Comparison of ENCODE assay signal across 19 cellular contexts in the genomic region with DNA sequence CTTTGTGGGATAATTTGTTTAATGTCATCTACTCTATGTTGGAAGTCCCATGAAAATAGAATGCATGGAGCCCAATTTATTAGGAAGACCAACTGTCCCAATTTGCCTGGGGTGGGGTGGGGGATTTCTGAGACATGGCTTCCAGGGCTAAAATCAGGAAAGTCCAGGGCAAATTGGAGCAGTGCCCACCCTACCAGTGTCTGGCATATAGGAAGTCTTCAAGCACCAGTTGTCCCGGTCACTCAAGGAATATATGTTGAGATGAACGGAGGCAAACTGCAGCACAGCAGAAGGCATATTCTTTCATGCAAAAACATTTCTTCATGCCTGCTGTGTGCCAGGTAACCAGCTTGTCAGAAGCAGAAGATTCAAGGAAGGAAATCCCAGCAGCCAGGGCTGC.
"Had no signal": no experiment of that assay in that cellular context is flagged by ENCODE, and none has a peak within 500 bp of the region (broad histone marks: within the 10 kb centered on the region; RNA-seq: fewer than 3 reads in every experiment).

No MANE protein-coding gene starts in this region.

- ATAC-seq: foreskin keratinocyte, sciatic nerve had no signal

- H3K9me3 Mint-ChIP-seq: endodermal cell, immature natural killer cell, nephron had no signal

- H3K4me3 Mint-ChIP-seq: endodermal cell, immature natural killer cell, nephron had no signal

- H3K27me3 ChIP-seq: foreskin keratinocyte, stomach, transverse colon had no signal

- FAIRE-seq: colon, endothelial cell of umbilical vein, keratinocyte had no signal

- H3K36me3 Mint-ChIP-seq: immature natural killer cell had no signal

- H3K27ac ChIP-seq: foreskin keratinocyte, thoracic aorta, transverse colon had no signal

- H3K27ac Mint-ChIP-seq: endodermal cell, immature natural killer cell had no signal

- H3K9me3 ChIP-seq: left ventricle myocardium inferior, stomach, thoracic aorta, transverse colon had no signal

- H3K36me3 ChIP-seq: left ventricle myocardium inferior, stomach, thoracic aorta, transverse colon had no signal

- H3K4me3 ChIP-seq: left ventricle myocardium inferior, lung, stomach, thoracic aorta, transverse colon had no signal

- DNase-seq: dermis blood vessel endothelial cell; effector CD4-positive, alpha-beta T cell; endodermal cell; erythroblast; foreskin keratinocyte; immature natural killer cell; left ventricle myocardium inferior; mesenchymal stem cell; stimulated activated CD4-positive, alpha-beta T cell treated with anti-CD3 and anti-CD28 coated beads, Interleukin-2, amount 100 ng/mL, for 24 hours; stimulated activated naive CD4-positive, alpha-beta T cell; stomach; transverse colon had no signal

- H3K4me1 ChIP-seq: foreskin keratinocyte had no signal

- H3K4me1 Mint-ChIP-seq: immature natural killer cell had no signal
